ENCODE assay signal across 8 cellular contexts in genomic region chr6:75244063-75244575, GRCh38. TPM values are rescaled to one million over a fixed set of nuclear protein-coding genes. Genes with fewer than 3 reads are reported as not detected.
A peak's percentile ranks its signal among the peaks of the same experiment; 100 is the strongest.
DNase-seq lines count a peak whose midpoint lies in the region; ATAC-seq lines count a peak whose summit lies in the region.

No MANE protein-coding gene starts in this region.

- peaks cover 19% of the 10 kb centered on the region for H3K36me3 Mint-ChIP-seq in activated T-cell treated with anti-CD3 and anti-CD28 coated beads, Interleukin-2, amount 50 U/mL, for 4 hours (ENCODE audit: insufficient read depth)
- H3K36me3 Mint-ChIP-seq in immature natural killer cell: peaks cover 3 to 15% (median 3%) of the 10 kb centered on the region in 3 donors

- H3K9me3 Mint-ChIP-seq in activated T-cell treated with anti-CD3 and anti-CD28 coated beads, Interleukin-2, amount 50 U/mL, for 4 hours: no peaks in the 10 kb centered on the region
- H3K9me3 Mint-ChIP-seq in immature natural killer cell: no peaks in the 10 kb centered on the region

- ATAC-seq in activated T-cell treated with anti-CD3 and anti-CD28 coated beads, Interleukin-2, amount 50 U/mL, for 4 hours: no peak
- peak; percentile 0 for ATAC-seq in HG03521 (IDR thresholded peaks at IDR 0.05; ENCODE audit: unreplicated experiment)
- ATAC-seq in HG03378 (IDR thresholded peaks at IDR 0.05; ENCODE audit: unreplicated experiment): no peak

- DNase-seq in activated T-cell treated with anti-CD3 and anti-CD28 coated beads, Interleukin-2, amount 50 U/mL, for 4 hours: no peak
- no peak for DNase-seq in activated T-cell treated with anti-CD3 and anti-CD28 coated beads for 4 hours
- no peak for DNase-seq in adipocyte (ENCODE audit: low read depth)
- no peak for DNase-seq in immature natural killer cell
- DNase-seq in substantia nigra (lab: John Stamatoyannopoulos, UW): peak in 10 of 49 donors; percentile 1 to 79 (median 25)
- no peak for DNase-seq in 8988T

- peak overlapping the region; percentile 82 for H3K27ac ChIP-seq in substantia nigra (ENCODE audit: low read depth, low read length, poor library complexity, severe bottlenecking)

- peak overlapping the region; percentile 96 for H3K9ac ChIP-seq in adipocyte (ENCODE audit: low read length)

- H3K27me3 ChIP-seq in adipocyte (replicated peaks; ENCODE audit: control insufficient read depth, insufficient read depth, low read length): no peaks in the 10 kb centered on the region

- H3K9me3 ChIP-seq in adipocyte (ENCODE audit: control insufficient read depth, low read length): no peaks in the 10 kb centered on the region

- peak overlapping the region; percentile 99 for H3K4me3 ChIP-seq in adipocyte (ENCODE audit: low read length)

- H3K27me3 Mint-ChIP-seq in activated T-cell treated with anti-CD3 and anti-CD28 coated beads, Interleukin-2, amount 50 U/mL, for 4 hours (ENCODE audit: low read depth): peaks cover 16% of the 10 kb centered on the region
- H3K27me3 Mint-ChIP-seq in immature natural killer cell (ENCODE audit: low read depth in 3 of 3): peaks cover 4 to 15% (median 9%) of the 10 kb centered on the region in 3 donors

- H3K4me1 Mint-ChIP-seq in activated T-cell treated with anti-CD3 and anti-CD28 coated beads, Interleukin-2, amount 50 U/mL, for 4 hours (ENCODE audit: low read depth): peaks cover 22% of the 10 kb centered on the region
- peaks cover 28 to 32% of the 10 kb centered on the region in 2 donors for H3K4me1 Mint-ChIP-seq in immature natural killer cell

- H3K4me3 Mint-ChIP-seq in activated T-cell treated with anti-CD3 and anti-CD28 coated beads, Interleukin-2, amount 50 U/mL, for 4 hours: peak overlapping the region; percentile 99
- H3K4me3 Mint-ChIP-seq in immature natural killer cell: peak overlapping the region; percentile 96 to 100 (median 99)

- H3K4me1 ChIP-seq in adipocyte (ENCODE audit: control insufficient read depth, insufficient read depth, low read length): peaks cover 21% of the 10 kb centered on the region

- peaks cover 19% of the 10 kb centered on the region for H3K36me3 ChIP-seq in adipocyte (ENCODE audit: control insufficient read depth, insufficient read depth, low read length, severe bottlenecking)

- H3K27ac Mint-ChIP-seq in immature natural killer cell: peak overlapping the region; percentile 93 to 99 (median 98)

RNA-seq across cellular contexts. Expression of gene COX7A2, which starts 0.5 kb away (rescaled TPM):
- 100 to 1,000 TPM; 469 to 506 (median 486) TPM for total RNA-seq in activated T-cell treated with anti-CD3 and anti-CD28 coated beads, Interleukin-2, amount 50 U/mL, for 4 hours
- 1,000 to 10,000 TPM in 1 of 3 donors, 100 to 1,000 TPM in 2; 732 to 1,349 (median 964) TPM for polyA plus RNA-seq in immature natural killer cell

RNA-seq across cellular contexts. Expression of gene COL12A1, which starts 38.3 kb away (rescaled TPM):
- under 1 TPM; 0.29 to 0.40 (median 0.30) TPM for total RNA-seq in activated T-cell treated with anti-CD3 and anti-CD28 coated beads, Interleukin-2, amount 50 U/mL, for 4 hours
- not detected for polyA plus RNA-seq in immature natural killer cell

RNA-seq across cellular contexts. Expression of gene TMEM30A, which starts 40.5 kb away (rescaled TPM):
- total RNA-seq in activated T-cell treated with anti-CD3 and anti-CD28 coated beads, Interleukin-2, amount 50 U/mL, for 4 hours: 10 to 100 TPM; 47.7 to 60.4 (median 55.7) TPM
- polyA plus RNA-seq in immature natural killer cell: 10 to 100 TPM; 47.5 to 81.9 (median 56.0) TPM
